Comparison of ENCODE assay signal across 8 cellular contexts in genomic region chr1:204377800-204378608, GRCh38. TPM values are rescaled to one million over a fixed set of nuclear protein-coding genes. Genes with fewer than 3 reads are reported as not detected.
A peak's percentile ranks its signal among the peaks of the same experiment; 100 is the strongest.
DNase-seq lines count a peak whose midpoint lies in the region; ATAC-seq and TF ChIP-seq lines count a peak whose summit lies in the region.

No MANE protein-coding gene starts in this region.

- peaks cover 10% of the 10 kb centered on the region; the same call in 2 of the 3 replicates for H3K4me1 Mint-ChIP-seq in GM23338
- H3K4me1 Mint-ChIP-seq in neural progenitor cell = peaks cover 11% of the 10 kb centered on the region

- peaks cover 22% of the 10 kb centered on the region for H3K27me3 Mint-ChIP-seq in GM23338 (ENCODE audit: insufficient read depth, low read depth, poor library complexity)
- H3K27me3 Mint-ChIP-seq in neural progenitor cell (ENCODE audit: insufficient read depth, low read depth) = peaks cover 16% of the 10 kb centered on the region

- H3F3A ChIP-seq in GM23338 (replicated peaks; ENCODE audit: low read depth) = 0 out of 2 replicates have a peak, but pooled peaks cover 4% of the 10 kb centered on the region
- no peaks in the 10 kb centered on the region for H3F3A ChIP-seq in neural progenitor cell (ENCODE audit: low read depth)

- H3K79me2 ChIP-seq in GM23338 (replicated peaks; ENCODE audit: insufficient read depth) (no peaks in the 10 kb centered on the region; the same call in 1 of the 2 replicates), neural progenitor cell (ENCODE audit: low read depth) (no peaks in the 10 kb centered on the region), Karpas-422 (ENCODE audit: low read length) (no peaks in the 10 kb centered on the region)

- DNase-seq in BJ (ENCODE audit: low read depth) (no peak), GM23338 (ENCODE audit: low spot score) (peak; percentile 83), NCI-H748 (lab: John Stamatoyannopoulos, UW; ENCODE audit: unreplicated experiment) (peak; percentile 80), fibroblast of mammary gland (ENCODE audit: low read depth) (no peak), neural progenitor cell (ENCODE audit: low spot score) (peak; percentile 60), upper lobe of right lung (peak; percentile 81), Karpas-422 (no peak)
- DNase-seq in activated T-cell treated with anti-CD3 and anti-CD28 coated beads, Interleukin-2, amount 50 U/mL, for 1 hour = peak; percentile 66

- H3K9me3 ChIP-seq in neural progenitor cell (ENCODE audit: low read depth) (no peaks in the 10 kb centered on the region), upper lobe of right lung (no peaks in the 10 kb centered on the region), Karpas-422 (ENCODE audit: low read length) (no peaks in the 10 kb centered on the region)

- TF ChIP-seq CTCF in BJ (IDR thresholded peaks at IDR 0.05; ENCODE audit: insufficient read depth, low read depth, low read length) (no peak), GM23338 (conservative IDR thresholded peaks at IDR 0.05; ENCODE audit: low read depth in 2 of 2) (no peak), fibroblast of mammary gland (conservative IDR thresholded peaks at IDR 0.05; ENCODE audit: control insufficient read depth, insufficient read depth, low read depth, low read length) (no peak), neural progenitor cell (IDR thresholded peaks at IDR 0.05) (no peak), upper lobe of right lung (IDR thresholded peaks at IDR 0.05) (no peak)

- H3K27ac Mint-ChIP-seq in GM23338 (peak overlapping the region; percentile 43), neural progenitor cell (no peak overlapping the region)

- H3K4me3 ChIP-seq in BJ (ENCODE audit: low read depth, low read length) (peak overlapping the region; percentile 46), GM23338 (peak overlapping the region; percentile 75), fibroblast of mammary gland (ENCODE audit: control insufficient read depth, low read depth, low read length) (peak overlapping the region; percentile 24), neural progenitor cell (peak overlapping the region; percentile 44), upper lobe of right lung (peak overlapping the region; percentile 54), Karpas-422 (ENCODE audit: low read length) (no peak overlapping the region)

- H3K4me1 ChIP-seq in GM23338 (ENCODE audit: insufficient read depth) (0 out of 2 replicates have a peak, but pooled peaks cover 10% of the 10 kb centered on the region), neural progenitor cell (no peaks in the 10 kb centered on the region), upper lobe of right lung (peaks cover 12% of the 10 kb centered on the region), Karpas-422 (ENCODE audit: low read length) (peaks cover 3% of the 10 kb centered on the region)

- H3K27ac ChIP-seq in GM23338 (ENCODE audit: low read depth) (no peak overlapping the region), neural progenitor cell (no peak overlapping the region), upper lobe of right lung (peak overlapping the region; percentile 27), Karpas-422 (ENCODE audit: low read length) (no peak overlapping the region)

- POLR2A ChIA-PET in BJ (lab: Charles Lee) = interaction anchor here (0.6 kb wide), 1 partner anchor 54 kb away, joined by 4 read pairs; no protein-coding TSS in a partner anchor

- H4K20me1 ChIP-seq in GM23338 (replicated peaks; ENCODE audit: insufficient read depth) (no peaks in the 10 kb centered on the region), neural progenitor cell (ENCODE audit: low read depth) (peaks cover 12% of the 10 kb centered on the region), Karpas-422 (ENCODE audit: insufficient read depth, low read depth, low read length) (no peaks in the 10 kb centered on the region)

- H3K9me2 ChIP-seq in GM23338 (ENCODE audit: insufficient read depth) = no peaks in the 10 kb centered on the region
- H3K9me2 ChIP-seq in Karpas-422 (replicated peaks; ENCODE audit: insufficient read depth, low read length) = no peaks in the 10 kb centered on the region

- H3K4me2 ChIP-seq in GM23338 = peak overlapping the region; percentile 94
- H3K4me2 ChIP-seq in neural progenitor cell = peak overlapping the region; percentile 78
- H3K4me2 ChIP-seq in Karpas-422 (ENCODE audit: low read depth, low read length, poor library complexity, severe bottlenecking) = no peak overlapping the region

- CTCF ChIA-PET in BJ (lab: Yijun Ruan, JAX) = interaction anchor here (0.7 to 2.0 kb wide), 10 partner anchors 12 to 301 kb away, joined by 3 to 11 read pairs (median 4); no protein-coding TSS in a partner anchor

- H3K4me3 Mint-ChIP-seq in GM23338 = peak overlapping the region; percentile 90
- H3K4me3 Mint-ChIP-seq in neural progenitor cell = peak overlapping the region; percentile 83

- H3K27me3 ChIP-seq in BJ (ENCODE audit: control insufficient read depth, insufficient read depth, low read length) (peaks cover 32% of the 10 kb centered on the region), GM23338 (ENCODE audit: insufficient read depth) (peaks cover 66% of the 10 kb centered on the region), neural progenitor cell (peaks cover 100% of the 10 kb centered on the region), upper lobe of right lung (peaks cover 20% of the 10 kb centered on the region), Karpas-422 (ENCODE audit: low read length) (no peaks in the 10 kb centered on the region)

- H3K36me3 Mint-ChIP-seq in GM23338 (ENCODE audit: low read depth) (no peaks in the 10 kb centered on the region), neural progenitor cell (no peaks in the 10 kb centered on the region)

- H3K9ac ChIP-seq in neural progenitor cell = no peak overlapping the region
- no peak overlapping the region for H3K9ac ChIP-seq in Karpas-422 (ENCODE audit: low read length)

- no peaks in the 10 kb centered on the region for H3K36me3 ChIP-seq in BJ (ENCODE audit: control insufficient read depth, insufficient read depth, low read length)
- H3K36me3 ChIP-seq in GM23338 (ENCODE audit: insufficient read depth) = no peaks in the 10 kb centered on the region; the same call in 1 of the 2 replicates
- no peaks in the 10 kb centered on the region for H3K36me3 ChIP-seq in neural progenitor cell
- H3K36me3 ChIP-seq in upper lobe of right lung = no peaks in the 10 kb centered on the region
- no peaks in the 10 kb centered on the region for H3K36me3 ChIP-seq in Karpas-422 (ENCODE audit: insufficient read depth, low read length)

- peak overlapping the region; percentile 96 for H2AFZ ChIP-seq in GM23338
- H2AFZ ChIP-seq in neural progenitor cell (replicated peaks) = peak overlapping the region; percentile 2
- no peak overlapping the region for H2AFZ ChIP-seq in Karpas-422 (ENCODE audit: low read length)

- intact Hi-C loops in upper lobe of right lung (cut with DNase I) = loop anchor here (10.0 kb wide), 1 partner anchor 523 kb away; no protein-coding TSS in a partner anchor

- no peaks in the 10 kb centered on the region for H3K9me3 Mint-ChIP-seq in GM23338
- no peaks in the 10 kb centered on the region for H3K9me3 Mint-ChIP-seq in neural progenitor cell

- ATAC-seq in GM23338 (peak; percentile 87), upper lobe of right lung (peak; percentile 87)

TF ChIP-seq in GM23338, 12 proteins besides CTCF, POLR2A, EP300 and RAD21:
- TF ChIP-seq POLR2AphosphoS5 (IDR thresholded peaks at IDR 0.05; ENCODE audit: low read depth) = peak; percentile 51
- no peak for TF ChIP-seq JUNB (IDR thresholded peaks at IDR 0.05; ENCODE audit: unreplicated experiment)
- TF ChIP-seq EZH2 (IDR thresholded peaks at IDR 0.05; ENCODE audit: low read depth, unreplicated experiment) = peak; percentile 46
- 0 out of 2 replicates have a peak, but pooled peaks have one; percentile 22 for TF ChIP-seq ETS1 (IDR thresholded peaks at IDR 0.05)

RNA-seq across cellular contexts. Expression of gene PLEKHA6, which starts 18.3 kb away (rescaled TPM):
- polyA plus RNA-seq in BJ (2011; rRNA removed) (3.0 and 4.2 TPM in 2 replicates), GM23338 (2016; fragmentation: Nextera tagmentation; extraction: Ambion mirVana) (2.5 and 2.8 TPM in 2 replicates)
- polyA minus RNA-seq in BJ (2011; rRNA and poly(A)+ RNA removed) = 2.4 and 2.7 TPM in 2 replicates
- total RNA-seq in GM23338 (2014; rRNA removed; shearing (Covaris generic)) = 4.3 and 6.2 TPM in 2 replicates
- total RNA-seq in neural progenitor cell (ENCODE audit: low replicate concordance) (0.58 and 1.5 TPM in 2 replicates), upper lobe of right lung (7.1 TPM)
- 0.30 TPM in 1 of 2 replicates, not detected in the other for total RNA-seq in Karpas-422 (2014; rRNA removed; shearing (Covaris generic); ENCODE audit: low replicate concordance)

RNA-seq across cellular contexts. Expression of gene PPP1R15B, which starts 33.6 kb away (rescaled TPM):
- 24.6 and 30.2 TPM in 2 replicates for polyA plus RNA-seq in BJ (2011; rRNA removed)
- 30.7 and 41.6 TPM in 2 replicates for polyA minus RNA-seq in BJ (2011; rRNA and poly(A)+ RNA removed)
- 58.4 and 64.3 TPM in 2 replicates for total RNA-seq in GM23338 (2014; rRNA removed; shearing (Covaris generic))
- 16.3 and 17.3 TPM in 2 replicates for polyA plus RNA-seq in GM23338 (2016; fragmentation: Nextera tagmentation; extraction: Ambion mirVana)
- 25.0 and 32.7 TPM in 2 replicates for total RNA-seq in neural progenitor cell (ENCODE audit: low replicate concordance)
- 47.7 TPM for total RNA-seq in upper lobe of right lung
- 34.7 and 53.5 TPM in 2 replicates for total RNA-seq in Karpas-422 (2014; rRNA removed; shearing (Covaris generic); ENCODE audit: low replicate concordance)

Comparison
In these comparisons a context has a peak if more than half of its experiments do, and no peak if none do; other contexts are left out.
1. DNase-seq: peak in GM23338 (single experiment), NCI-H748 (single experiment), activated T-cell treated with anti-CD3 and anti-CD28 coated beads, Interleukin-2, amount 50 U/mL, for 1 hour (single experiment), neural progenitor cell (single experiment) and upper lobe of right lung (single experiment); none in BJ (single experiment), fibroblast of mammary gland (single experiment) and Karpas-422 (single experiment).